In genomic region chr12:80192087-80192486, GRCh38 we compare ENCODE assay signal across 1 cellular context.
TF ChIP-seq lines count a peak whose summit lies in the region.

No MANE protein-coding gene starts in this region.

TF ChIP-seq in WTC11, 78 proteins besides CTCF, POLR2A, EP300 and RAD21 (continued from another document):
- TF ChIP-seq AR (CRISPR knock-in tag; IDR thresholded peaks at IDR 0.05) = no peak
- no peak for TF ChIP-seq PRRX2 (CRISPR knock-in tag; IDR thresholded peaks at IDR 0.05)
